ENCODE assay signal across 8 cellular contexts in the genomic region with DNA sequence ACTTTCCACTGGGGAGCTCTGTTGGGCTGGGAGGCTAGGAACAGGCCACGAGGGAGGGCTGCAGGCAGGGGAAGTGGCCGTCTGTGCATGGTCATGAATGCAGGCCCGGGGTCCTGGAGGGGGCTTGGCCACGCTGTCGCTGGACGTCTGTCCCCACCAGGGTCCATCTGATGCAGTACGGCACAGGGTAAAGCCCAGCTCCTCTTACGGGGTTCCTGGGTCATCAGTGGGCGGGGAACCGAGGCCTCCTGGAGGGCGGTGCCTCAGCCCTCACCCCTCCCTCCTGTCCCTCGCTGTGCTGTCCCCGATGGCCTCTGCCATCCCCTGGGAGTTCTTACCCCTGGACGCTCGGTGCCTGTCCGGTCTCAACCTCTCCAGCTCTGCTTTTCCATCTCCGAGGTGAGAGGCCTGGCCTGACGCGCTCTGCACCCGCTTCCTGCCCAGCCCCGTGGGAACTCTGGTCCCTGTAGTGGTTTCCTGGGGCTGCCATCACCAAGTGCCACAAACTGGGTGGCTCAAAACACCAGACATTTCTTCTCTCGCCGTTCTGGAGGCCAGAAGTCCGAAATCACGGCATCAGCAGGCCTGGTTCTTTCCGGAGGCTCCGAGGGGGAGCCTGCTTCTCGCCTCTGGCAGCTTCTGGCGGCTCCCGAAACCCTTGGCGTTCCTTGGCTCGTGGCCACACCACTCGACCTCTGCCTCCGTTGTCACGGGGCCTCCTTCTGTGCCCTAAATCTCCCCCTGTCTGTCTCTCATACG.
DNase-seq lines count a peak whose midpoint lies in the region; ATAC-seq and TF ChIP-seq lines count a peak whose summit lies in the region.

No MANE protein-coding gene starts in this region.

- peak overlapping the region; percentile 74 for H3K4me3 ChIP-seq in thoracic aorta

- H3K27me3 ChIP-seq in thoracic aorta (replicated peaks; ENCODE audit: insufficient read depth), result no peaks in the 10 kb centered on the region

- no peaks in the 10 kb centered on the region for H3K36me3 ChIP-seq in thoracic aorta

- H3K4me1 Mint-ChIP-seq in activated naive CD8-positive, alpha-beta T cell (ENCODE audit: low read depth), result peaks cover 63% of the 10 kb centered on the region
- peaks cover 54% of the 10 kb centered on the region for H3K4me1 Mint-ChIP-seq in activated naive CD8-positive, alpha-beta T cell treated with anti-CD3 and anti-CD28 coated beads for 36 hours

- no peaks in the 10 kb centered on the region for H3K9me3 ChIP-seq in thoracic aorta

- H3K36me3 Mint-ChIP-seq in activated naive CD8-positive, alpha-beta T cell, result no peaks in the 10 kb centered on the region
- peaks cover 3% of the 10 kb centered on the region for H3K36me3 Mint-ChIP-seq in activated naive CD8-positive, alpha-beta T cell treated with anti-CD3 and anti-CD28 coated beads for 36 hours

- H3K9me3 Mint-ChIP-seq in activated naive CD8-positive, alpha-beta T cell (ENCODE audit: low read depth), result no peaks in the 10 kb centered on the region
- H3K9me3 Mint-ChIP-seq in activated naive CD8-positive, alpha-beta T cell treated with anti-CD3 and anti-CD28 coated beads for 36 hours, result peaks cover 4% of the 10 kb centered on the region

- H3K27ac ChIP-seq in angular gyrus (ENCODE audit: low read depth, low read length) (peak overlapping the region; percentile 53), thoracic aorta (peak overlapping the region; percentile 96 to 98)

- H3K4me3 Mint-ChIP-seq in activated naive CD8-positive, alpha-beta T cell, result peak overlapping the region; percentile 13
- no peak overlapping the region for H3K4me3 Mint-ChIP-seq in activated naive CD8-positive, alpha-beta T cell treated with anti-CD3 and anti-CD28 coated beads for 36 hours

- DNase-seq in activated naive CD8-positive, alpha-beta T cell treated with anti-CD3 and anti-CD28 coated beads for 36 hours, result no peak
- DNase-seq in left lobe of liver (ENCODE audit: low spot score) (peak; percentile 50), thoracic aorta (ENCODE audit: low spot score) (no peak), GOT3 (lab: John Stamatoyannopoulos, UW) (no peak)

- no peak overlapping the region for H3K27ac Mint-ChIP-seq in activated naive CD8-positive, alpha-beta T cell
- H3K27ac Mint-ChIP-seq in activated naive CD8-positive, alpha-beta T cell treated with anti-CD3 and anti-CD28 coated beads for 36 hours, result no peak overlapping the region

- no peaks in the 10 kb centered on the region for H3K27me3 Mint-ChIP-seq in activated naive CD8-positive, alpha-beta T cell
- H3K27me3 Mint-ChIP-seq in activated naive CD8-positive, alpha-beta T cell treated with anti-CD3 and anti-CD28 coated beads for 36 hours, result no peaks in the 10 kb centered on the region

- ATAC-seq in left lobe of liver, result no peak
- ATAC-seq in thoracic aorta (ENCODE audit: insufficient number of reproducible peaks, low FRiP score, low read depth), result no peak
- ATAC-seq in HG02610 (IDR thresholded peaks at IDR 0.05; ENCODE audit: unreplicated experiment), result no peak
- no peak for ATAC-seq in HG02970 (IDR thresholded peaks at IDR 0.05; ENCODE audit: low FRiP score, unreplicated experiment)

- H3K4me1 ChIP-seq in thoracic aorta (ENCODE audit: control insufficient read depth in 1 of 2, low read depth in 2 of 2), result peaks cover 44 to 63% of the 10 kb centered on the region in 2 donors

- no peak for TF ChIP-seq CTCF in thoracic aorta (IDR thresholded peaks at IDR 0.05)
